ENCODE assay signal across 1 cellular context in the genomic region with DNA sequence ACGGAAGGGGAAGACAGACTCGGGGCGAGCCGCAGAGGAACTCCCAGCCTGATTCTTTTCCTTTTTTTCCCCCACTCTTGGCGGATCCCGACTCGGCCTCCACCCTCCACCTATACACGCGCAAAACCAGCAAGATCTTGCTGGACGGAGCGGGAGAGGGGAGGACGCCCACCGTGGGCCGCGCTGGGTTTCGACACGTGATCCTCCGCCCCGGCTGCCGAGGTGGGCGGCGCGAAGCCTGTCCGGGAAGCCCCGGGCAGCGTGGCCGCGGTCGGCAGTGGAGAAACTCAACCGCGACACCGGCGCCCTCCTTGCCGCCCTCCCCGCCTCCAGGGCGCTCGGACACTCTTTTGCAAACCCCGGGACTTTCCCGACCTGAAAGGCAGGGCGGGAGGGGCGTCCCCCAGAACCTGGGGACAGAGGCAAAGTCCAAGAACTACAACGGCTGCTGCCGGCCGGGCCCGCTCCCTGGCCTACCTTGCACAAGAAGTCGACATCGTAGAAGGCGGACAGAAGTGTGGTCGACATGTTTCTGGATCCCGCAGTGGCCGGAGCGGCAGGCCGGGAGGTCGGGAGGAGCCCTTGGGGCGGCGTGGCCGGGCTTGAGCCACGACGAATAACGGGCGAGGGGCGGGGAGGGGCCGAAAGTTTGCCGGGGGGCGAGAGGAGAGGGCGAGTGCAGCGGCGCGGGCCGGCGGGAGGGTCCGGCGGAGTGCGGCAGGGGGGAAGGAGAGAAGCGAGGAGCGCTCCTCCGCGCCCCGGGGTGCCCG.
TF ChIP-seq lines count a peak whose summit lies in the region.

No MANE protein-coding gene starts in this region.

TF ChIP-seq in HepG2, 621 proteins besides CTCF, POLR2A, EP300 and RAD21 (continued from another document and continues in another):
- TF ChIP-seq, protein P1, sequence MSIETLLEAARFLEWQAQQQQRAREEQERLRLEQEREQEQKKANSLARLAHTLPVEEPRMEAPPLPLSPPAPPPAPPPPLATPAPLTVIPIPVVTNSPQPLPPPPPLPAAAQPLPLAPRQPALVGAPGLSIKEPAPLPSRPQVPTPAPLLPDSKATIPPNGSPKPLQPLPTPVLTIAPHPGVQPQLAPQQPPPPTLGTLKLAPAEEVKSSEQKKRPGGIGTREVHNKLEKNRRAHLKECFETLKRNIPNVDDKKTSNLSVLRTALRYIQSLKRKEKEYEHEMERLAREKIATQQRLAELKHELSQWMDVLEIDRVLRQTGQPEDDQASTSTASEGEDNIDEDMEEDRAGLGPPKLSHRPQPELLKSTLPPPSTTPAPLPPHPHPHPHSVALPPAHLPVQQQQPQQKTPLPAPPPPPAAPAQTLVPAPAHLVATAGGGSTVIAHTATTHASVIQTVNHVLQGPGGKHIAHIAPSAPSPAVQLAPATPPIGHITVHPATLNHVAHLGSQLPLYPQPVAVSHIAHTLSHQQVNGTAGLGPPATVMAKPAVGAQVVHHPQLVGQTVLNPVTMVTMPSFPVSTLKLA (IDR thresholded peaks at IDR 0.05) = no peak
- TF ChIP-seq GFI1 (CRISPR knock-in tag; IDR thresholded peaks at IDR 0.05; ENCODE audit: borderline replicate concordance) (no peak), KMT2A (CRISPR knock-in tag; IDR thresholded peaks at IDR 0.05) (no peak; the same call in 1 of the 2 replicates), SMAD3 (CRISPR knock-in tag; IDR thresholded peaks at IDR 0.05) (no peak), ZNF737 (CRISPR knock-in tag; IDR thresholded peaks at IDR 0.05; ENCODE audit: borderline replicate concordance) (no peak), MTF1 (CRISPR knock-in tag; IDR thresholded peaks at IDR 0.05) (no peak), PCBP1 (IDR thresholded peaks at IDR 0.05; ENCODE audit: borderline replicate concordance, low read depth, low read length) (peak; percentile 54; the same call in 1 of the 2 replicates), YEATS4 (CRISPR knock-in tag; IDR thresholded peaks at IDR 0.05; ENCODE audit: borderline replicate concordance) (no peak), HNRNPUL1 (IDR thresholded peaks at IDR 0.05; ENCODE audit: low read depth, low read length) (no peak), KAT2B (IDR thresholded peaks at IDR 0.05; ENCODE audit: borderline replicate concordance, low read depth, low read length) (no peak), MED8 (CRISPR knock-in tag; IDR thresholded peaks at IDR 0.05; ENCODE audit: insufficient replicate concordance) (peak; percentile 45), ZNF296 (CRISPR knock-in tag; conservative IDR thresholded peaks at IDR 0.05) (no peak), SRSF1 (optimal IDR thresholded peaks at IDR 0.05; ENCODE audit: low read depth, low read length) (peak; percentile 0), CC2D1A (CRISPR knock-in tag; IDR thresholded peaks at IDR 0.05) (no peak), ZFP36 (IDR thresholded peaks at IDR 0.05; ENCODE audit: borderline replicate concordance, low read depth, low read length, partially characterized antibody) (no peak), MYC (CRISPR knock-in tag; IDR thresholded peaks at IDR 0.05; ENCODE audit: borderline replicate concordance) (no peak), ZNF816 (CRISPR knock-in tag; IDR thresholded peaks at IDR 0.05; ENCODE audit: borderline replicate concordance) (no peak; the same call in 1 of the 2 replicates), FOXP1 (IDR thresholded peaks at IDR 0.05) (no peak), FOXP1 (CRISPR knock-in tag; IDR thresholded peaks at IDR 0.05) (no peak), AKAP8 (CRISPR knock-in tag; IDR thresholded peaks at IDR 0.05) (0 out of 2 replicates have a peak, but pooled peaks have one; percentile 18), ZNF33B (CRISPR knock-in tag; IDR thresholded peaks at IDR 0.05) (no peak), ZSCAN9 (CRISPR knock-in tag; IDR thresholded peaks at IDR 0.05; ENCODE audit: borderline replicate concordance) (peak; percentile 9; the same call in 1 of the 2 replicates), TEAD3 (CRISPR knock-in tag; optimal IDR thresholded peaks at IDR 0.05; ENCODE audit: borderline replicate concordance) (peak; percentile 22), ZNF768 (CRISPR knock-in tag; IDR thresholded peaks at IDR 0.05) (no peak; the same call in 1 of the 2 replicates), KLF13 (CRISPR knock-in tag; IDR thresholded peaks at IDR 0.05) (no peak), RFXANK (CRISPR knock-in tag; IDR thresholded peaks at IDR 0.05) (no peak), ZNF101 (CRISPR knock-in tag; IDR thresholded peaks at IDR 0.05; ENCODE audit: borderline replicate concordance, low read depth) (no peak), PHF8 (CRISPR knock-in tag; IDR thresholded peaks at IDR 0.05) (peak; percentile 55; the same call in 1 of the 2 replicates), MXI1 (IDR thresholded peaks at IDR 0.05; ENCODE audit: borderline replicate concordance, low read depth, low read length) (no peak), ZNF788 (CRISPR knock-in tag; IDR thresholded peaks at IDR 0.05; ENCODE audit: borderline replicate concordance) (no peak), SNAI1 (CRISPR knock-in tag; IDR thresholded peaks at IDR 0.05; ENCODE audit: borderline replicate concordance) (peak; percentile 43; the same call in 1 of the 2 replicates), KDM5B (CRISPR knock-in tag; IDR thresholded peaks at IDR 0.05; ENCODE audit: borderline replicate concordance) (no peak), ETV5 (CRISPR knock-in tag; IDR thresholded peaks at IDR 0.05; ENCODE audit: borderline replicate concordance) (peak; percentile 30; the same call in 1 of the 2 replicates), POLR2AphosphoS2 (IDR thresholded peaks at IDR 0.05; ENCODE audit: low read depth, low read length) (0 out of 2 replicates have a peak, but pooled peaks have one; percentile 61)
- TF ChIP-seq, protein P2, sequence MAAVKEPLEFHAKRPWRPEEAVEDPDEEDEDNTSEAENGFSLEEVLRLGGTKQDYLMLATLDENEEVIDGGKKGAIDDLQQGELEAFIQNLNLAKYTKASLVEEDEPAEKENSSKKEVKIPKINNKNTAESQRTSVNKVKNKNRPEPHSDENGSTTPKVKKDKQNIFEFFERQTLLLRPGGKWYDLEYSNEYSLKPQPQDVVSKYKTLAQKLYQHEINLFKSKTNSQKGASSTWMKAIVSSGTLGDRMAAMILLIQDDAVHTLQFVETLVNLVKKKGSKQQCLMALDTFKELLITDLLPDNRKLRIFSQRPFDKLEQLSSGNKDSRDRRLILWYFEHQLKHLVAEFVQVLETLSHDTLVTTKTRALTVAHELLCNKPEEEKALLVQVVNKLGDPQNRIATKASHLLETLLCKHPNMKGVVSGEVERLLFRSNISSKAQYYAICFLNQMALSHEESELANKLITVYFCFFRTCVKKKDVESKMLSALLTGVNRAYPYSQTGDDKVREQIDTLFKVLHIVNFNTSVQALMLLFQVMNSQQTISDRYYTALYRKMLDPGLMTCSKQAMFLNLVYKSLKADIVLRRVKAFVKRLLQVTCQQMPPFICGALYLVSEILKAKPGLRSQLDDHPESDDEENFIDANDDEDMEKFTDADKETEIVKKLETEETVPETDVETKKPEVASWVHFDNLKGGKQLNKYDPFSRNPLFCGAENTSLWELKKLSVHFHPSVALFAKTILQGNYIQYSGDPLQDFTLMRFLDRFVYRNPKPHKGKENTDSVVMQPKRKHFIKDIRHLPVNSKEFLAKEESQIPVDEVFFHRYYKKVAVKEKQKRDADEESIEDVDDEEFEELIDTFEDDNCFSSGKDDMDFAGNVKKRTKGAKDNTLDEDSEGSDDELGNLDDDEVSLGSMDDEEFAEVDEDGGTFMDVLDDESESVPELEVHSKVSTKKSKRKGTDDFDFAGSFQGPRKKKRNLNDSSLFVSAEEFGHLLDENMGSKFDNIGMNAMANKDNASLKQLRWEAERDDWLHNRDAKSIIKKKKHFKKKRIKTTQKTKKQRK (IDR thresholded peaks at IDR 0.05; ENCODE audit: low read length) = no peak
- TF ChIP-seq, protein P3, sequence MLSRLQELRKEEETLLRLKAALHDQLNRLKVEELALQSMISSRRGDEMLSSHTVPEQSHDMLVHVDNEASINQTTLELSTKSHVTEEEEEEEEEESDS (CRISPR knock-in tag; IDR thresholded peaks at IDR 0.05; ENCODE audit: borderline replicate concordance) = no peak
- TF ChIP-seq, protein P4, sequence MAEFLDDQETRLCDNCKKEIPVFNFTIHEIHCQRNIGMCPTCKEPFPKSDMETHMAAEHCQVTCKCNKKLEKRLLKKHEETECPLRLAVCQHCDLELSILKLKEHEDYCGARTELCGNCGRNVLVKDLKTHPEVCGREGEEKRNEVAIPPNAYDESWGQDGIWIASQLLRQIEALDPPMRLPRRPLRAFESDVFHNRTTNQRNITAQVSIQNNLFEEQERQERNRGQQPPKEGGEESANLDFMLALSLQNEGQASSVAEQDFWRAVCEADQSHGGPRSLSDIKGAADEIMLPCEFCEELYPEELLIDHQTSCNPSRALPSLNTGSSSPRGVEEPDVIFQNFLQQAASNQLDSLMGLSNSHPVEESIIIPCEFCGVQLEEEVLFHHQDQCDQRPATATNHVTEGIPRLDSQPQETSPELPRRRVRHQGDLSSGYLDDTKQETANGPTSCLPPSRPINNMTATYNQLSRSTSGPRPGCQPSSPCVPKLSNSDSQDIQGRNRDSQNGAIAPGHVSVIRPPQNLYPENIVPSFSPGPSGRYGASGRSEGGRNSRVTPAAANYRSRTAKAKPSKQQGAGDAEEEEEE (CRISPR knock-in tag; IDR thresholded peaks at IDR 0.05; ENCODE audit: borderline replicate concordance) = no peak
- TF ChIP-seq, protein P5, sequence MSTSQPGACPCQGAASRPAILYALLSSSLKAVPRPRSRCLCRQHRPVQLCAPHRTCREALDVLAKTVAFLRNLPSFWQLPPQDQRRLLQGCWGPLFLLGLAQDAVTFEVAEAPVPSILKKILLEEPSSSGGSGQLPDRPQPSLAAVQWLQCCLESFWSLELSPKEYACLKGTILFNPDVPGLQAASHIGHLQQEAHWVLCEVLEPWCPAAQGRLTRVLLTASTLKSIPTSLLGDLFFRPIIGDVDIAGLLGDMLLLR (CRISPR knock-in tag; IDR thresholded peaks at IDR 0.05) = peak; percentile 54; the same call in 1 of the 2 replicates
- TF ChIP-seq, protein P6, sequence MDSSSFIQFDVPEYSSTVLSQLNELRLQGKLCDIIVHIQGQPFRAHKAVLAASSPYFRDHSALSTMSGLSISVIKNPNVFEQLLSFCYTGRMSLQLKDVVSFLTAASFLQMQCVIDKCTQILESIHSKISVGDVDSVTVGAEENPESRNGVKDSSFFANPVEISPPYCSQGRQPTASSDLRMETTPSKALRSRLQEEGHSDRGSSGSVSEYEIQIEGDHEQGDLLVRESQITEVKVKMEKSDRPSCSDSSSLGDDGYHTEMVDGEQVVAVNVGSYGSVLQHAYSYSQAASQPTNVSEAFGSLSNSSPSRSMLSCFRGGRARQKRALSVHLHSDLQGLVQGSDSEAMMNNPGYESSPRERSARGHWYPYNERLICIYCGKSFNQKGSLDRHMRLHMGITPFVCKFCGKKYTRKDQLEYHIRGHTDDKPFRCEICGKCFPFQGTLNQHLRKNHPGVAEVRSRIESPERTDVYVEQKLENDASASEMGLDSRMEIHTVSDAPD (CRISPR knock-in tag; IDR thresholded peaks at IDR 0.05) = no peak
- TF ChIP-seq, protein P7, sequence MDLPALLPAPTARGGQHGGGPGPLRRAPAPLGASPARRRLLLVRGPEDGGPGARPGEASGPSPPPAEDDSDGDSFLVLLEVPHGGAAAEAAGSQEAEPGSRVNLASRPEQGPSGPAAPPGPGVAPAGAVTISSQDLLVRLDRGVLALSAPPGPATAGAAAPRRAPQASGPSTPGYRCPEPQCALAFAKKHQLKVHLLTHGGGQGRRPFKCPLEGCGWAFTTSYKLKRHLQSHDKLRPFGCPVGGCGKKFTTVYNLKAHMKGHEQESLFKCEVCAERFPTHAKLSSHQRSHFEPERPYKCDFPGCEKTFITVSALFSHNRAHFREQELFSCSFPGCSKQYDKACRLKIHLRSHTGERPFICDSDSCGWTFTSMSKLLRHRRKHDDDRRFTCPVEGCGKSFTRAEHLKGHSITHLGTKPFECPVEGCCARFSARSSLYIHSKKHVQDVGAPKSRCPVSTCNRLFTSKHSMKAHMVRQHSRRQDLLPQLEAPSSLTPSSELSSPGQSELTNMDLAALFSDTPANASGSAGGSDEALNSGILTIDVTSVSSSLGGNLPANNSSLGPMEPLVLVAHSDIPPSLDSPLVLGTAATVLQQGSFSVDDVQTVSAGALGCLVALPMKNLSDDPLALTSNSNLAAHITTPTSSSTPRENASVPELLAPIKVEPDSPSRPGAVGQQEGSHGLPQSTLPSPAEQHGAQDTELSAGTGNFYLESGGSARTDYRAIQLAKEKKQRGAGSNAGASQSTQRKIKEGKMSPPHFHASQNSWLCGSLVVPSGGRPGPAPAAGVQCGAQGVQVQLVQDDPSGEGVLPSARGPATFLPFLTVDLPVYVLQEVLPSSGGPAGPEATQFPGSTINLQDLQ (CRISPR knock-in tag; IDR thresholded peaks at IDR 0.05) = no peak
- TF ChIP-seq, protein P8, sequence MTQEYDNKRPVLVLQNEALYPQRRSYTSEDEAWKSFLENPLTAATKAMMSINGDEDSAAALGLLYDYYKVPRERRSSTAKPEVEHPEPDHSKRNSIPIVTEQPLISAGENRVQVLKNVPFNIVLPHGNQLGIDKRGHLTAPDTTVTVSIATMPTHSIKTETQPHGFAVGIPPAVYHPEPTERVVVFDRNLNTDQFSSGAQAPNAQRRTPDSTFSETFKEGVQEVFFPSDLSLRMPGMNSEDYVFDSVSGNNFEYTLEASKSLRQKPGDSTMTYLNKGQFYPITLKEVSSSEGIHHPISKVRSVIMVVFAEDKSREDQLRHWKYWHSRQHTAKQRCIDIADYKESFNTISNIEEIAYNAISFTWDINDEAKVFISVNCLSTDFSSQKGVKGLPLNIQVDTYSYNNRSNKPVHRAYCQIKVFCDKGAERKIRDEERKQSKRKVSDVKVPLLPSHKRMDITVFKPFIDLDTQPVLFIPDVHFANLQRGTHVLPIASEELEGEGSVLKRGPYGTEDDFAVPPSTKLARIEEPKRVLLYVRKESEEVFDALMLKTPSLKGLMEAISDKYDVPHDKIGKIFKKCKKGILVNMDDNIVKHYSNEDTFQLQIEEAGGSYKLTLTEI (CRISPR knock-in tag; conservative IDR thresholded peaks at IDR 0.05) = no peak; the same call in 1 of the 2 replicates
- TF ChIP-seq, protein P9, sequence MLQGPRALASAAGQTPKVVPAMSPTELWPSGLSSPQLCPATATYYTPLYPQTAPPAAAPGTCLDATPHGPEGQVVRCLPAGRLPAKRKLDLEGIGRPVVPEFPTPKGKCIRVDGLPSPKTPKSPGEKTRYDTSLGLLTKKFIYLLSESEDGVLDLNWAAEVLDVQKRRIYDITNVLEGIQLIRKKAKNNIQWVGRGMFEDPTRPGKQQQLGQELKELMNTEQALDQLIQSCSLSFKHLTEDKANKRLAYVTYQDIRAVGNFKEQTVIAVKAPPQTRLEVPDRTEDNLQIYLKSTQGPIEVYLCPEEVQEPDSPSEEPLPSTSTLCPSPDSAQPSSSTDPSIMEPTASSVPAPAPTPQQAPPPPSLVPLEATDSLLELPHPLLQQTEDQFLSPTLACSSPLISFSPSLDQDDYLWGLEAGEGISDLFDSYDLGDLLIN (CRISPR knock-in tag; IDR thresholded peaks at IDR 0.05; ENCODE audit: borderline replicate concordance) = peak; percentile 86; the same call in 1 of the 2 replicates
- TF ChIP-seq, protein P10, sequence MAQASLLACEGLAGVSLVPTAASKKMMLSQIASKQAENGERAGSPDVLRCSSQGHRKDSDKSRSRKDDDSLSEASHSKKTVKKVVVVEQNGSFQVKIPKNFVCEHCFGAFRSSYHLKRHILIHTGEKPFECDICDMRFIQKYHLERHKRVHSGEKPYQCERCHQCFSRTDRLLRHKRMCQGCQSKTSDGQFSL (CRISPR knock-in tag; IDR thresholded peaks at IDR 0.05) = 0 out of 2 replicates have a peak, but pooled peaks have one; percentile 26
